8 cellular contexts compared by ENCODE assay signal in the genomic region with DNA sequence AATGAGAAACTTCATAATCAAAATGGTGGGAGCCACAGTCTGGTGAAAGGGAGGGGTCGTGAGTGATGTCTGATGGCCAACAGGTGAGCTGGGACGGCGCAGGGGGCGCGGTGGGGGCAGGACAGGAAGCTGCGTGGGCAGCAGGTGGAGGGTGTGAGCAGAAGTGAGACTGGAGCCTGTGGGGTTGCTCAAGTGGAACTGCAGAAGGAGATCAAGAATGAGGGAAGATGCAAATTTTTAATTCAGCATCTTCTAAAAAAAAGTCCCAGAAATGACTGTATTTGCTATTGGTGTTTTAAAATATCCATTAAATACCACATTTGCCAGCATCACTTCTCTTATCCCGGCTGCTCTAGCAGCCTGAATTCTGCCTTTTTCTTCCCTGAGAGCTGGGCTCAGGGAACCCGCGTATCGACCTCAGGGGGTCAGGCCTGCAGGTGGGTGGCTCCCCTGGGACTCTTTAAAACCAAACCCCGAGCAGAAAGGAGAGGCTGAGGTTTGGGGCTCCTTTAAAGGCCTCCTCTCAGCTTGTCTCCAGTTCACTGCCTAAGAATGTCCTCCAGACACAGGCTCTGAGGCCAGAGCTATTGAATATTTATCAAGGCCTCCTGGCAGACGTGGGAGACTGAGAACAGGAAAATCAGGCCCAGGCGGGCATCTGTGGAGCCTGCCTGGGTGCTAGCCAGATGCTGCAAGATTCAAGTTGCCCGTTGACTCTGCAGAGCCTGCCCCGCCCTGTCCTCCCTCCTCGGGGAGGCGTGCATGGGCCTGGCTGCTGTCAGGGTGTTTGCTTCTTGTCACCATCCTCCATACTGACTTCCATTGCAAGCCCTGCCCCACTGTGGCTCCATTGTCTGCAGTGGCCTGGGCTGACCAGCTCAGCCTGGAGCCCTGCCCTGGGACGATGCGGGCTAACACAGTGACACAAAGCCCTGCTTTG. TPM values are rescaled to one million over a fixed set of nuclear protein-coding genes. Genes with fewer than 3 reads are reported as not detected.
DNase-seq lines count a peak whose midpoint lies in the region; ATAC-seq and TF ChIP-seq lines count a peak whose summit lies in the region.

No MANE protein-coding gene starts in this region.

- no peaks in the 10 kb centered on the region for H3K9me3 ChIP-seq in PC-9 (ENCODE audit: insufficient read depth, low read depth)
- no peaks in the 10 kb centered on the region for H3K9me3 ChIP-seq in HAP-1

- in situ Hi-C loops in HAP-1 (cut with MboI; ENCODE audit: low sequenced_read_pairs) = loop anchor here (5.0 to 25.0 kb wide), 2 partner anchors 94 to 404 kb away; no protein-coding TSS in a partner anchor

- H3K4me1 Mint-ChIP-seq in glutamatergic neuron (ENCODE audit: low read depth, unreplicated experiment) = peaks cover 18% of the 10 kb centered on the region

- CTCF ChIA-PET in PC-9 (lab: Charles Lee) = interaction anchor here (0.5 to 1.8 kb wide), 10 partner anchors 13 to 457 kb away, joined by 3 to 17 read pairs (median 3); partner anchors contain the start of gene SYPL1

- H3K4me3 ChIP-seq in PC-9 (no peak overlapping the region), HAP-1 (no peak overlapping the region)

- peaks cover 35% of the 10 kb centered on the region; the same call in 1 of the 2 replicates for H3F3A ChIP-seq in PC-9 (ENCODE audit: insufficient read depth, low read depth)

- POLR2A ChIA-PET in PC-9 (lab: Charles Lee; ENCODE audit: unreplicated experiment) = interaction anchor here (0.5 to 0.7 kb wide), 5 partner anchors 22 to 1049 kb away, joined by 5 to 8 read pairs (median 6); no protein-coding TSS in a partner anchor

- peak; percentile 3; the same call in 1 of the 2 replicates for TF ChIP-seq CTCF in 22Rv1 (IDR thresholded peaks at IDR 0.05)
- no peak for TF ChIP-seq CTCF in PC-9 (conservative IDR thresholded peaks at IDR 0.05)
- TF ChIP-seq CTCF in glutamatergic neuron (IDR thresholded peaks at IDR 0.05; ENCODE audit: partially characterized antibody, unreplicated experiment) = no peak

- H3K9me2 ChIP-seq in PC-9 (ENCODE audit: insufficient read depth) = no peaks in the 10 kb centered on the region

- BruUV-seq in PC-9 (replicated peaks; lab: Mats Ljungman, UMichigan) = no TSS peak

- peaks cover 4% of the 10 kb centered on the region for H3K9me3 Mint-ChIP-seq in glutamatergic neuron (ENCODE audit: unreplicated experiment)

- peak overlapping the region; percentile 57 for H3K4me2 ChIP-seq in PC-9

- H3K36me3 Mint-ChIP-seq in glutamatergic neuron (ENCODE audit: unreplicated experiment) = peaks cover 11% of the 10 kb centered on the region

- H3K27ac ChIP-seq in 22Rv1 = no peak overlapping the region
- H3K27ac ChIP-seq in PC-9 = peak overlapping the region; percentile 43; the same call in 1 of the 2 replicates
- peak overlapping the region; percentile 91 for H3K27ac ChIP-seq in substantia nigra (ENCODE audit: low read depth, low read length, poor library complexity, severe bottlenecking)

- DNase-seq in PC-9 = peak; percentile 93 to 95
- peak; percentile 50 for DNase-seq in glutamatergic neuron
- peak; percentile 55 to 96 (median 88) for DNase-seq in substantia nigra (lab: John Stamatoyannopoulos, UW)
- DNase-seq in activated naive CD4-positive, alpha-beta T cell treated with anti-CD3 and anti-CD28 coated beads, Interleukin-2, amount 50 U/mL, for 16 hours = no peak
- no peak for DNase-seq in HAP-1 (ENCODE audit: low spot score in 2 of 2)

- peaks cover 2% of the 10 kb centered on the region for H3K27me3 Mint-ChIP-seq in glutamatergic neuron (ENCODE audit: unreplicated experiment)

- no peaks in the 10 kb centered on the region for H3K79me2 ChIP-seq in PC-9 (ENCODE audit: low read depth)

- H3K36me3 ChIP-seq in PC-9 (ENCODE audit: low read depth) = no peaks in the 10 kb centered on the region
- H3K36me3 ChIP-seq in HAP-1 (replicated peaks) = no peaks in the 10 kb centered on the region

- no peak overlapping the region for H3K4me3 Mint-ChIP-seq in glutamatergic neuron (ENCODE audit: unreplicated experiment)

- H2AFZ ChIP-seq in PC-9 = no peak overlapping the region

- intact Hi-C loops in PC-9 (cut with micrococcal nuclease; ENCODE audit: unreplicated experiment) = loop anchor here (1.0 kb wide), 6 partner anchors 11 to 108 kb away; partner anchors contain the start of gene SYPL1

- H3K27ac Mint-ChIP-seq in glutamatergic neuron (ENCODE audit: unreplicated experiment) = peak overlapping the region; percentile 49

- H3K27me3 ChIP-seq in PC-9 (ENCODE audit: insufficient read depth, low read depth) (no peaks in the 10 kb centered on the region), HAP-1 (ENCODE audit: low read depth) (0 out of 2 replicates have a peak, but pooled peaks cover 2% of the 10 kb centered on the region)

- peaks cover 58% of the 10 kb centered on the region for H3K4me1 ChIP-seq in PC-9 (replicated peaks; ENCODE audit: insufficient read depth)
- no peaks in the 10 kb centered on the region for H3K4me1 ChIP-seq in HAP-1

- H4K20me1 ChIP-seq in PC-9 (ENCODE audit: insufficient read depth) = no peaks in the 10 kb centered on the region

- ATAC-seq in GM18873 (IDR thresholded peaks at IDR 0.05; ENCODE audit: low FRiP score, unreplicated experiment) = peak; percentile 48
- peak; percentile 57 for ATAC-seq in HG03039 (IDR thresholded peaks at IDR 0.05; ENCODE audit: unreplicated experiment)

RNA-seq across cellular contexts. Expression of gene SYPL1, which starts 53.9 kb away (rescaled TPM):
- total RNA-seq in PC-9 (2021) (83.9 and 102 TPM in 2 replicates), glutamatergic neuron (ENCODE audit: unreplicated experiment) (10.0 TPM)

Comparison
In these comparisons a context has a peak if more than half of its experiments do, and no peak if none do; other contexts are left out.
1. DNase-seq: peak in PC-9 (2 of 2), glutamatergic neuron (single experiment) and substantia nigra (49 of 49); none in activated naive CD4-positive, alpha-beta T cell treated with anti-CD3 and anti-CD28 coated beads, Interleukin-2, amount 50 U/mL, for 16 hours (single experiment) and HAP-1 (0 of 2).